Comparison of ENCODE assay signal across 1 cellular context in the genomic region with DNA sequence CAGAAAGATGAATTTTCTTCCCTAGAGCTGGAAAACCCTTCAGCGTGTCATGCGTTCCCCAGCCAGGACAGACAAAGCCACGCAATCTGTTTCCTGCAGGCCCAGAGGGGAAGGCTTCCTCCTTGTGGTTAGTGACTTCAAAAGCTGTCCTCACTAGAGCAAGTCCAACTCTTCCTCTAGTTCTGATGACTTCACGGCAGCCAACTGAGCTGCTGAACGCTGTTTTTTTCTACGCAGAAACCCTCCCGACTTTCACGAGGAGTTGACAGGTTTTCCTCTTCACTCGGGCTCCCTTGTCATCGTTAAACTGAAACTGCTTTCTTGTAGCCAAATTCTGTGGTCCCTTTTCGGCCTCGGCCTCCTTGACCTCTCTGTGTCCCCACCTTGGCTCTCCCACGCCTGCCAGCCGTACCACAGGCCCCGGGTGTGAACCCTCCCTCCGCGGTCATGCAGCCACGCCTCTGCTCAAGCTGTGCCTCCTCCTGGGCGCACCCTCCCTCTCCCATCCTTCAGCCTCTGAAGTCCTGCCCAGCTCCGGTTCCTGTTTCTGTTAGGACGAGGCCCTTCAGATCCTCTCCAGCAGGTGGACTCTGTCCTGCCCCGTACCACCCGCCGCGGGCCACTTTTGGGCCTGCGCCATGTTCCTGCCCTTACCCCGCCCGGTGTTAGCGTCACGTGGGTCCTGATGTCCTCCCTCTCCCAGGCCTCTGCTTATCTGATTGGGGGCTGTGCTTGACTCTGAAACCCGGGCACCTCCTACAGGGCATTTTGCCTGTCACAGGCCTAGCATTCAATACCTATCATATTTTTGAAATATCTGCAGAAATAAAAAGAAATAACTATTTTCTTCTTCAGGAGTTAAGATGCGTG.
TF ChIP-seq lines count a peak whose summit lies in the region.

No MANE protein-coding gene starts in this region.

TF ChIP-seq in K562, 482 proteins besides CTCF, POLR2A, EP300 and RAD21 (continued from another document and continues in another):
- no peak for TF ChIP-seq CHD7 (IDR thresholded peaks at IDR 0.05; ENCODE audit: low read depth, low read length)
- no peak for TF ChIP-seq PRMT5 (CRISPR knock-in tag; IDR thresholded peaks at IDR 0.05)
- no peak for TF ChIP-seq POLR3G (IDR thresholded peaks at IDR 0.05; ENCODE audit: extremely low read depth, insufficient read length, insufficient replicate concordance)
- TF ChIP-seq, protein P1, sequence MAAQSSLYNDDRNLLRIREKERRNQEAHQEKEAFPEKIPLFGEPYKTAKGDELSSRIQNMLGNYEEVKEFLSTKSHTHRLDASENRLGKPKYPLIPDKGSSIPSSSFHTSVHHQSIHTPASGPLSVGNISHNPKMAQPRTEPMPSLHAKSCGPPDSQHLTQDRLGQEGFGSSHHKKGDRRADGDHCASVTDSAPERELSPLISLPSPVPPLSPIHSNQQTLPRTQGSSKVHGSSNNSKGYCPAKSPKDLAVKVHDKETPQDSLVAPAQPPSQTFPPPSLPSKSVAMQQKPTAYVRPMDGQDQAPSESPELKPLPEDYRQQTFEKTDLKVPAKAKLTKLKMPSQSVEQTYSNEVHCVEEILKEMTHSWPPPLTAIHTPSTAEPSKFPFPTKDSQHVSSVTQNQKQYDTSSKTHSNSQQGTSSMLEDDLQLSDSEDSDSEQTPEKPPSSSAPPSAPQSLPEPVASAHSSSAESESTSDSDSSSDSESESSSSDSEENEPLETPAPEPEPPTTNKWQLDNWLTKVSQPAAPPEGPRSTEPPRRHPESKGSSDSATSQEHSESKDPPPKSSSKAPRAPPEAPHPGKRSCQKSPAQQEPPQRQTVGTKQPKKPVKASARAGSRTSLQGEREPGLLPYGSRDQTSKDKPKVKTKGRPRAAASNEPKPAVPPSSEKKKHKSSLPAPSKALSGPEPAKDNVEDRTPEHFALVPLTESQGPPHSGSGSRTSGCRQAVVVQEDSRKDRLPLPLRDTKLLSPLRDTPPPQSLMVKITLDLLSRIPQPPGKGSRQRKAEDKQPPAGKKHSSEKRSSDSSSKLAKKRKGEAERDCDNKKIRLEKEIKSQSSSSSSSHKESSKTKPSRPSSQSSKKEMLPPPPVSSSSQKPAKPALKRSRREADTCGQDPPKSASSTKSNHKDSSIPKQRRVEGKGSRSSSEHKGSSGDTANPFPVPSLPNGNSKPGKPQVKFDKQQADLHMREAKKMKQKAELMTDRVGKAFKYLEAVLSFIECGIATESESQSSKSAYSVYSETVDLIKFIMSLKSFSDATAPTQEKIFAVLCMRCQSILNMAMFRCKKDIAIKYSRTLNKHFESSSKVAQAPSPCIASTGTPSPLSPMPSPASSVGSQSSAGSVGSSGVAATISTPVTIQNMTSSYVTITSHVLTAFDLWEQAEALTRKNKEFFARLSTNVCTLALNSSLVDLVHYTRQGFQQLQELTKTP (IDR thresholded peaks at IDR 0.05; ENCODE audit: low read depth in 1 of 2, partially characterized antibody in 2 of 2), result peak in 1 of 2 experiments; percentile 77
- no peak for TF ChIP-seq ZNF785 (CRISPR knock-in tag; IDR thresholded peaks at IDR 0.05)
- no peak for TF ChIP-seq LARP7 (IDR thresholded peaks at IDR 0.05)
- TF ChIP-seq TOE1 (IDR thresholded peaks at IDR 0.05; ENCODE audit: borderline replicate concordance), result peak; percentile 95
- no peak for TF ChIP-seq TOE1 (CRISPR knock-in tag; IDR thresholded peaks at IDR 0.05; ENCODE audit: borderline replicate concordance, low read depth)
- peak; percentile 50 for TF ChIP-seq ZBTB17 (CRISPR knock-in tag; IDR thresholded peaks at IDR 0.05)
- TF ChIP-seq HNRNPLL (IDR thresholded peaks at IDR 0.05; ENCODE audit: low read depth, low read length, poor library complexity, severe bottlenecking), result peak; percentile 52
- TF ChIP-seq RBFOX2 (IDR thresholded peaks at IDR 0.05; ENCODE audit: low read depth, low read length), result peak; percentile 87
- TF ChIP-seq CUX1 (CRISPR knock-in tag; IDR thresholded peaks at IDR 0.05), result no peak
- TF ChIP-seq, protein P2, sequence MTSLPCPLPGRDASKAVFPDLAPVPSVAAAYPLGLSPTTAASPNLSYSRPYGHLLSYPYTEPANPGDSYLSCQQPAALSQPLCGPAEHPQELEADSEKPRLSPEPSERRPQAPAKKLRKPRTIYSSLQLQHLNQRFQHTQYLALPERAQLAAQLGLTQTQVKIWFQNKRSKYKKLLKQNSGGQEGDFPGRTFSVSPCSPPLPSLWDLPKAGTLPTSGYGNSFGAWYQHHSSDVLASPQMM (CRISPR knock-in tag; IDR thresholded peaks at IDR 0.05), result no peak
- no peak for TF ChIP-seq HLTF (IDR thresholded peaks at IDR 0.05)
- TF ChIP-seq BRF2 (IDR thresholded peaks at IDR 0.05; ENCODE audit: borderline replicate concordance, insufficient read depth, insufficient read length), result no peak
- TF ChIP-seq ZNF79 (CRISPR knock-in tag; IDR thresholded peaks at IDR 0.05; ENCODE audit: low read depth), result no peak
- peak; percentile 69 for TF ChIP-seq CBFA2T3 (IDR thresholded peaks at IDR 0.05)
- no peak for TF ChIP-seq FOXJ3 (CRISPR knock-in tag; IDR thresholded peaks at IDR 0.05)
- no peak for TF ChIP-seq ZZZ3 (IDR thresholded peaks at IDR 0.05)
- no peak; a peak in 1 of 4 replicates for TF ChIP-seq SIX5 (IDR thresholded peaks at IDR 0.05; ENCODE audit: borderline replicate concordance in 1 of 2, insufficient read depth in 1 of 2, low read depth in 1 of 2, low read length in 2 of 2)
- TF ChIP-seq SRSF3 (IDR thresholded peaks at IDR 0.05; ENCODE audit: insufficient read depth, low read length), result no peak
- no peak for TF ChIP-seq SRSF9 (IDR thresholded peaks at IDR 0.05; ENCODE audit: borderline replicate concordance, low read depth, low read length)
- no peak for TF ChIP-seq NCOA4 (IDR thresholded peaks at IDR 0.05; ENCODE audit: partially characterized antibody)
- TF ChIP-seq SMARCA4 (IDR thresholded peaks at IDR 0.05), result peak; percentile 81
- TF ChIP-seq STAG1 (CRISPR knock-in tag; IDR thresholded peaks at IDR 0.05; ENCODE audit: borderline replicate concordance), result no peak
- no peak for TF ChIP-seq SREBF2 (CRISPR knock-in tag; IDR thresholded peaks at IDR 0.05)
- TF ChIP-seq ZNF77 (CRISPR knock-in tag; IDR thresholded peaks at IDR 0.05), result no peak
- peak; percentile 63; the same call in 1 of the 2 replicates for TF ChIP-seq SMAD4 (CRISPR knock-in tag; conservative IDR thresholded peaks at IDR 0.05)
- peak; percentile 84 for TF ChIP-seq PHF21A (IDR thresholded peaks at IDR 0.05; ENCODE audit: borderline replicate concordance, low read depth)
- no peak for TF ChIP-seq ZNF696 (CRISPR knock-in tag; conservative IDR thresholded peaks at IDR 0.05)
- TF ChIP-seq FOXP1 (CRISPR knock-in tag; IDR thresholded peaks at IDR 0.05), result no peak
- TF ChIP-seq PURB (CRISPR knock-in tag; IDR thresholded peaks at IDR 0.05; ENCODE audit: low read depth), result no peak
- no peak for TF ChIP-seq ZNF133 (CRISPR knock-in tag; IDR thresholded peaks at IDR 0.05)
- peak; percentile 43; the same call in 1 of the 2 replicates for TF ChIP-seq ZKSCAN8 (CRISPR knock-in tag; IDR thresholded peaks at IDR 0.05)
